In the genomic region with DNA sequence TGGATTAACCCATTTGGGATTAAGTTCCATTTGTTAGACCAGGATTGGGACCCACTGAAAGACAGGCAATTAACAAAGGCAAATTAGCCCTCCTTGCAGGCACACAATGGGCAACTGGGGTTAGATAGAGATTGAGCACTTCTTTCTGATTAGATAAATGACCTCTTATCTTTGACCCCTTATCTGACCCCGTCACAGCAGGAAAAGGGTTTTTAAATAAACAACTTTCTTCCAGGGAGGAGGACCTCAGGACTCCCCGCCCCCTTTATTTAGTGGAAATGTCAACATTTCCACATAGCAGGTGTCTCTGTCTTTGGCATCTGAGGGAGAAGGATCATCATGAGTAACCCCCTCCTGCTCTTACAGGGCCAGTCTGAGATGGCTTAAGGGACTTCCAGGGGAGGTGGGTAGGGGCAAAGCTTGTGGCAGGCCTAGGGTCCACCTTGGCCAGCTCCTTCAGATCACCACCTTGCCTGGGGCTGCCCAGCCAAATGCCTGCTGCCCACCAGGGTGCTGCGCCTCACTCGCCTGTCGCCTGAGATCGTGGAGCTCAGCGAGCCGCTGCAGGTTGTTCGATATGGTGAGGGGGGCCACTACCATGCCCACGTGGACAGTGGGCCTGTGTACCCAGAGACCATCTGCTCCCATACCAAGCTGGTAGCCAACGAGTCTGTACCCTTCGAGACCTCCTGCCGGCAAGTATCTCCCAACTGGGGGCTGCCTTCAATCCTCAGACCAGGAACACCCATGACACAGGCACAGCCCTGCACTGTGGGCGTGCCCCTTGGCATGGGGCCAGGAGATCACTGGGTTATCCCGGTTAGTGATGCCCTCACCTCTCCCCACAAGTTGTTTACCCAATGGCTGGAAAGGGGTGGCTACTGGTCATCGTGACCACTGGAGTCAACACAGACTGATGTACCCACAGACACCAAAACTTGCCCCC, we compare ENCODE assay signal across 1 cellular context.
TF ChIP-seq lines count a peak whose summit lies in the region.

No MANE protein-coding gene starts in this region.

TF ChIP-seq in HEK293, 187 proteins besides CTCF, POLR2A, EP300 and RAD21 (continued from another document):
- TF ChIP-seq ZNF280D (tag by site-specific recombination; IDR thresholded peaks at IDR 0.05): no peak
- no peak for TF ChIP-seq ZNF335 (tag by site-specific recombination; conservative IDR thresholded peaks at IDR 0.05)
- TF ChIP-seq ZBTB7A (tag by site-specific recombination; IDR thresholded peaks at IDR 0.05; ENCODE audit: low read depth): no peak
- TF ChIP-seq, protein P1, sequence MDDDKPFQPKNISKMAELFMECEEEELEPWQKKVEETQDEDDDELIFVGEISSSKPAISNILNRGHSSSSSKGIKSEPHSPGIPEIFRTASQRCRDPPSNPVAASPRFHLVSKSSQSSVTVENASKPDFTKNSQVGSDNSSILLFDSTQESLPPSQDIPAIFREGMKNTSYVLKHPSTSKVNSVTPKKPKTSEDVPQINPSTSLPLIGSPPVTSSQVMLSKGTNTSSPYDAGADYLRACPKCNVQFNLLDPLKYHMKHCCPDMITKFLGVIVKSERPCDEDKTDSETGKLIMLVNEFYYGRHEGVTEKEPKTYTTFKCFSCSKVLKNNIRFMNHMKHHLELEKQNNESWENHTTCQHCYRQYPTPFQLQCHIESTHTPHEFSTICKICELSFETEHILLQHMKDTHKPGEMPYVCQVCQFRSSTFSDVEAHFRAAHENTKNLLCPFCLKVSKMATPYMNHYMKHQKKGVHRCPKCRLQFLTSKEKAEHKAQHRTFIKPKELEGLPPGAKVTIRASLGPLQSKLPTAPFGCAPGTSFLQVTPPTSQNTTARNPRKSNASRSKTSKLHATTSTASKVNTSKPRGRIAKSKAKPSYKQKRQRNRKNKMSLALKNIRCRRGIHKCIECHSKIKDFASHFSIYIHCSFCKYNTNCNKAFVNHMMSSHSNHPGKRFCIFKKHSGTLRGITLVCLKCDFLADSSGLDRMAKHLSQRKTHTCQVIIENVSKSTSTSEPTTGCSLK (tag by site-specific recombination; IDR thresholded peaks at IDR 0.05): no peak
- no peak for TF ChIP-seq KLF8 (tag by site-specific recombination; IDR thresholded peaks at IDR 0.05)
- no peak for TF ChIP-seq KLF16 (tag by site-specific recombination; IDR thresholded peaks at IDR 0.05)
- TF ChIP-seq BCL11B (tag by site-specific recombination; IDR thresholded peaks at IDR 0.05; ENCODE audit: low read depth): no peak
- TF ChIP-seq, protein P2, sequence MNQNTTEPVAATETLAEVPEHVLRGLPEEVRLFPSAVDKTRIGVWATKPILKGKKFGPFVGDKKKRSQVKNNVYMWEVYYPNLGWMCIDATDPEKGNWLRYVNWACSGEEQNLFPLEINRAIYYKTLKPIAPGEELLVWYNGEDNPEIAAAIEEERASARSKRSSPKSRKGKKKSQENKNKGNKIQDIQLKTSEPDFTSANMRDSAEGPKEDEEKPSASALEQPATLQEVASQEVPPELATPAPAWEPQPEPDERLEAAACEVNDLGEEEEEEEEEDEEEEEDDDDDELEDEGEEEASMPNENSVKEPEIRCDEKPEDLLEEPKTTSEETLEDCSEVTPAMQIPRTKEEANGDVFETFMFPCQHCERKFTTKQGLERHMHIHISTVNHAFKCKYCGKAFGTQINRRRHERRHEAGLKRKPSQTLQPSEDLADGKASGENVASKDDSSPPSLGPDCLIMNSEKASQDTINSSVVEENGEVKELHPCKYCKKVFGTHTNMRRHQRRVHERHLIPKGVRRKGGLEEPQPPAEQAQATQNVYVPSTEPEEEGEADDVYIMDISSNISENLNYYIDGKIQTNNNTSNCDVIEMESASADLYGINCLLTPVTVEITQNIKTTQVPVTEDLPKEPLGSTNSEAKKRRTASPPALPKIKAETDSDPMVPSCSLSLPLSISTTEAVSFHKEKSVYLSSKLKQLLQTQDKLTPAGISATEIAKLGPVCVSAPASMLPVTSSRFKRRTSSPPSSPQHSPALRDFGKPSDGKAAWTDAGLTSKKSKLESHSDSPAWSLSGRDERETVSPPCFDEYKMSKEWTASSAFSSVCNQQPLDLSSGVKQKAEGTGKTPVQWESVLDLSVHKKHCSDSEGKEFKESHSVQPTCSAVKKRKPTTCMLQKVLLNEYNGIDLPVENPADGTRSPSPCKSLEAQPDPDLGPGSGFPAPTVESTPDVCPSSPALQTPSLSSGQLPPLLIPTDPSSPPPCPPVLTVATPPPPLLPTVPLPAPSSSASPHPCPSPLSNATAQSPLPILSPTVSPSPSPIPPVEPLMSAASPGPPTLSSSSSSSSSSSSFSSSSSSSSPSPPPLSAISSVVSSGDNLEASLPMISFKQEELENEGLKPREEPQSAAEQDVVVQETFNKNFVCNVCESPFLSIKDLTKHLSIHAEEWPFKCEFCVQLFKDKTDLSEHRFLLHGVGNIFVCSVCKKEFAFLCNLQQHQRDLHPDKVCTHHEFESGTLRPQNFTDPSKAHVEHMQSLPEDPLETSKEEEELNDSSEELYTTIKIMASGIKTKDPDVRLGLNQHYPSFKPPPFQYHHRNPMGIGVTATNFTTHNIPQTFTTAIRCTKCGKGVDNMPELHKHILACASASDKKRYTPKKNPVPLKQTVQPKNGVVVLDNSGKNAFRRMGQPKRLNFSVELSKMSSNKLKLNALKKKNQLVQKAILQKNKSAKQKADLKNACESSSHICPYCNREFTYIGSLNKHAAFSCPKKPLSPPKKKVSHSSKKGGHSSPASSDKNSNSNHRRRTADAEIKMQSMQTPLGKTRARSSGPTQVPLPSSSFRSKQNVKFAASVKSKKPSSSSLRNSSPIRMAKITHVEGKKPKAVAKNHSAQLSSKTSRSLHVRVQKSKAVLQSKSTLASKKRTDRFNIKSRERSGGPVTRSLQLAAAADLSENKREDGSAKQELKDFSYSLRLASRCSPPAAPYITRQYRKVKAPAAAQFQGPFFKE (tag by site-specific recombination; IDR thresholded peaks at IDR 0.05; ENCODE audit: borderline replicate concordance): no peak
- TF ChIP-seq ZNF530 (tag by site-specific recombination; IDR thresholded peaks at IDR 0.05; ENCODE audit: low read depth): no peak
- no peak for TF ChIP-seq PRDM6 (tag by site-specific recombination; IDR thresholded peaks at IDR 0.05)
- TF ChIP-seq KLF10 (tag by site-specific recombination; IDR thresholded peaks at IDR 0.05): peak; percentile 57; the same call in 1 of the 2 replicates
- no peak for TF ChIP-seq ZSCAN23 (tag by site-specific recombination; IDR thresholded peaks at IDR 0.05)
- no peak for TF ChIP-seq ZNF398 (tag by site-specific recombination; IDR thresholded peaks at IDR 0.05)
- no peak for TF ChIP-seq ZBTB6 (tag by site-specific recombination; IDR thresholded peaks at IDR 0.05)
- no peak for TF ChIP-seq ZNF184 (tag by site-specific recombination; IDR thresholded peaks at IDR 0.05)
- no peak for TF ChIP-seq ZNF394 (tag by site-specific recombination; IDR thresholded peaks at IDR 0.05; ENCODE audit: borderline replicate concordance)
- no peak for TF ChIP-seq ZNF521 (tag by site-specific recombination; IDR thresholded peaks at IDR 0.05)
- no peak for TF ChIP-seq PBX3 (CRISPR knock-in tag; IDR thresholded peaks at IDR 0.05)
- no peak for TF ChIP-seq ZIC2 (tag by site-specific recombination; IDR thresholded peaks at IDR 0.05)
- TF ChIP-seq KLF1 (tag by site-specific recombination; IDR thresholded peaks at IDR 0.05): peak; percentile 43
- TF ChIP-seq ZNF544 (tag by site-specific recombination; IDR thresholded peaks at IDR 0.05): no peak
- peak; percentile 58; the same call in 1 of the 2 replicates for TF ChIP-seq KLF9 (tag by site-specific recombination; IDR thresholded peaks at IDR 0.05; ENCODE audit: low read depth)
- TF ChIP-seq ZNF175 (tag by site-specific recombination; IDR thresholded peaks at IDR 0.05): no peak
- TF ChIP-seq ZNF302 (tag by site-specific recombination; IDR thresholded peaks at IDR 0.05; ENCODE audit: low read depth): no peak
- no peak for TF ChIP-seq ZNF654 (tag by site-specific recombination; IDR thresholded peaks at IDR 0.05; ENCODE audit: low read depth)
- no peak for TF ChIP-seq ZNF549 (tag by site-specific recombination; IDR thresholded peaks at IDR 0.05)
